ENCODE assay signal across 16 cellular contexts in genomic region chr16:78775161-78775561, GRCh38.
DNase-seq lines count a peak whose midpoint lies in the region; ATAC-seq lines count a peak whose summit lies in the region.
"Had no signal": no experiment of that assay in that cellular context is flagged by ENCODE, and none has a peak within 500 bp of the region (broad histone marks: within the 10 kb centered on the region; RNA-seq: fewer than 3 reads in every experiment).

No MANE protein-coding gene starts in this region.

- peaks cover 12% of the 10 kb centered on the region for H3K36me3 Mint-ChIP-seq in activated CD4-positive, alpha-beta T cell treated with anti-CD3 and anti-CD28 coated beads, Interleukin-2, amount 10 ng/mL, durations not matched to agents 24 days and 14 days (ENCODE audit: low read depth)

- H3K9me3 Mint-ChIP-seq in activated CD4-positive, alpha-beta T cell treated with anti-CD3 and anti-CD28 coated beads, Interleukin-2, amount 10 ng/mL, durations not matched to agents 24 days and 14 days: peaks cover 11% of the 10 kb centered on the region
- H3K9me3 Mint-ChIP-seq: memory B cell had no signal

- H3K4me1 Mint-ChIP-seq in activated CD4-positive, alpha-beta T cell treated with anti-CD3 and anti-CD28 coated beads, Interleukin-2, amount 10 ng/mL, durations not matched to agents 24 days and 14 days: peaks cover 47% of the 10 kb centered on the region

- peak; percentile 78 for DNase-seq in activated CD4-positive, alpha-beta T cell treated with anti-CD3 and anti-CD28 coated beads, Interleukin-2, amount 10 ng/mL, durations not matched to agents 24 days and 14 days
- DNase-seq in activated CD4-positive, alpha-beta T cell treated with anti-CD3 and anti-CD28 coated beads, Interleukin-2, amount 50 U/mL, for 4 hours: no peak
- DNase-seq in activated T-cell treated with anti-CD3 and anti-CD28 coated beads, Interleukin-2, amount 50 U/mL, for 48 hours: peak; percentile 84 to 88
- peak; percentile 28 to 59 for DNase-seq in stimulated activated CD4-positive, alpha-beta T cell treated with anti-CD3 and anti-CD28 coated beads, Interleukin-12 subunit alpha, Interleukin-12 subunit beta, amount 100 ng/mL, for 24 hours (ENCODE audit: low read depth in 2 of 2)
- peak; percentile 32 to 84 for DNase-seq in stimulated activated CD8-positive, alpha-beta memory T cell treated with anti-CD3 and anti-CD28 coated beads, Interleukin-7, amount 100 ng/mL, for 48 hours (ENCODE audit: extremely low read depth in 1 of 2, low read depth in 1 of 2)
- DNase-seq in left colon (no peak), foreskin melanocyte (no peak), LoVo (ENCODE audit: low spot score) (no peak)
- DNase-seq: colonic mucosa, IMR-90, NCI-H2107, NCI-H774 had no signal

- H3K4me3 Mint-ChIP-seq in activated CD4-positive, alpha-beta T cell treated with anti-CD3 and anti-CD28 coated beads, Interleukin-2, amount 10 ng/mL, durations not matched to agents 24 days and 14 days: peak overlapping the region; percentile 38
- H3K4me3 Mint-ChIP-seq: memory B cell, neural crest cell had no signal

- H3K27me3 Mint-ChIP-seq in activated CD4-positive, alpha-beta T cell treated with anti-CD3 and anti-CD28 coated beads, Interleukin-2, amount 10 ng/mL, durations not matched to agents 24 days and 14 days: no peaks in the 10 kb centered on the region

- H3K27ac Mint-ChIP-seq in activated CD4-positive, alpha-beta T cell treated with anti-CD3 and anti-CD28 coated beads, Interleukin-2, amount 10 ng/mL, durations not matched to agents 24 days and 14 days: peak overlapping the region; percentile 87
- H3K27ac Mint-ChIP-seq: memory B cell had no signal

- intact Hi-C loops in activated CD4-positive, alpha-beta T cell treated with anti-CD3 and anti-CD28 coated beads, Interleukin-2, amount 10 ng/mL, durations not matched to agents 24 days and 14 days (cut with micrococcal nuclease): loop anchor here (1.0 to 10.0 kb wide), 8 partner anchors 14 to 1807 kb away; partner anchors contain the start of gene MAF
- intact Hi-C loops in left colon (cut with DNase I, micrococcal nuclease): no loop called here

- no peak for ATAC-seq in left colon
- ATAC-seq: Panc1, SK-N-SH treated with all-trans-retinoic acid at 6 μM for 48 hours had no signal

Comparison
In these comparisons a context has a peak if more than half of its experiments do, and no peak if none do; other contexts are left out.
1. DNase-seq: peak in activated CD4-positive, alpha-beta T cell treated with anti-CD3 and anti-CD28 coated beads, Interleukin-2, amount 10 ng/mL, durations not matched to agents 24 days and 14 days (single experiment), activated T-cell treated with anti-CD3 and anti-CD28 coated beads, Interleukin-2, amount 50 U/mL, for 48 hours (2 of 2), stimulated activated CD4-positive, alpha-beta T cell treated with anti-CD3 and anti-CD28 coated beads, Interleukin-12 subunit alpha, Interleukin-12 subunit beta, amount 100 ng/mL, for 24 hours (2 of 2) and stimulated activated CD8-positive, alpha-beta memory T cell treated with anti-CD3 and anti-CD28 coated beads, Interleukin-7, amount 100 ng/mL, for 48 hours (2 of 2); none in activated CD4-positive, alpha-beta T cell treated with anti-CD3 and anti-CD28 coated beads, Interleukin-2, amount 50 U/mL, for 4 hours (0 of 2), left colon (0 of 2), foreskin melanocyte (single experiment) and LoVo (single experiment).